14 cellular contexts compared by ENCODE assay signal in the genomic region with DNA sequence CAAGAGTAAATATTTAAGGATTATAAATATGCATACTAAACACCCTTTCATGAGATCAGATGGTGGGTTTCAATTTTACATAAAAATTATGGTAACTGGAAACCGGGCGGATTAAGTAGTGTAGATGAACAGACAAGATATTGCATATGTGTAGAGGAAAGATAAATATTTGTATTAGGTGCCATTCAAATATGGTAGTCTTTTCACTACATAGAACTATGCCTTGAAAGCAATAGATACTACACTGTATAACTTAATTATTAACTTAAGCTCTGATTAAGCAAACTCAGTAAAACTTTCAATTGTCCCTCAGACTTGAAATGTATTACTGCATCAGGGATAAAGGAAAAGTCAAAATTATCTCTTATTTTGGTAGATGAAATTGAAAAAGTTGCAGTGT. TPM values are rescaled to one million over a fixed set of nuclear protein-coding genes. Genes with fewer than 3 reads are reported as not detected.
DNase-seq lines count a peak whose midpoint lies in the region; FAIRE-seq and TF ChIP-seq lines count a peak whose summit lies in the region.
"Had no signal": no experiment of that assay in that cellular context is flagged by ENCODE, and none has a peak within 500 bp of the region (broad histone marks: within the 10 kb centered on the region; RNA-seq: fewer than 3 reads in every experiment).

No MANE protein-coding gene starts in this region.

- intact Hi-C loops in MCF 10A (cut with micrococcal nuclease) (loop anchor here (2.0 to 10.0 kb wide), 2 partner anchors 60 to 538 kb away; no protein-coding TSS in a partner anchor), breast epithelium (cut with DNase I; ENCODE audit: low total_unique reads) (no loop called here), transverse colon (cut with DNase I; ENCODE audit: low total_unique reads) (no loop called here)

- no peak overlapping the region for H3K27ac ChIP-seq in breast epithelium
- peak overlapping the region; percentile 78 for H3K27ac ChIP-seq in muscle layer of colon (ENCODE audit: low read depth, low read length)
- peak overlapping the region; percentile 78 to 96 (median 85) for H3K27ac ChIP-seq in transverse colon

- H3K4me3 ChIP-seq in breast epithelium (peak overlapping the region in 1 of 3 donors; percentile 90), muscle layer of colon (ENCODE audit: low read depth in 1 of 2, low read length in 2 of 2) (no peak overlapping the region), transverse colon (peak overlapping the region in 2 of 4 donors; percentile 47 to 66)

- no peaks in the 10 kb centered on the region for H3K27me3 Mint-ChIP-seq in MCF 10A (ENCODE audit: insufficient read depth, unreplicated experiment)

- peaks cover 7% of the 10 kb centered on the region for H3K36me3 Mint-ChIP-seq in MCF 10A (ENCODE audit: insufficient read depth, unreplicated experiment)

- H3K4me3 Mint-ChIP-seq in MCF 10A (ENCODE audit: unreplicated experiment), result peak overlapping the region; percentile 78

- H3K9ac ChIP-seq in muscle layer of colon (ENCODE audit: low read length), result no peak overlapping the region

- H3K4me1 Mint-ChIP-seq in MCF 10A (ENCODE audit: insufficient read depth, unreplicated experiment), result no peaks in the 10 kb centered on the region

- H3K36me3 ChIP-seq in breast epithelium, result no peaks in the 10 kb centered on the region
- H3K36me3 ChIP-seq in muscle layer of colon (ENCODE audit: insufficient read depth, low read length), result peaks cover 15% of the 10 kb centered on the region
- peaks cover 0 to 5% (median 0%) of the 10 kb centered on the region in 4 donors for H3K36me3 ChIP-seq in transverse colon

- peak; percentile 5 for FAIRE-seq in colon (lab: Jason Lieb, UNC)
- FAIRE-seq: GM18507, TTC549 had no signal

- CTCF ChIA-PET in MCF 10A (lab: Yijun Ruan, JAX), result interaction anchor here (0.6 to 1.7 kb wide), 6 partner anchors 12 to 1525 kb away, joined by 3 to 5 read pairs (median 4); a partner anchor contains a TSS
- CTCF ChIA-PET in HEK293T (lab: Yijun Ruan, JAX), result no interaction called here

- TF ChIP-seq POLR2A in breast epithelium (IDR thresholded peaks at IDR 0.05) (no peak), transverse colon (IDR thresholded peaks at IDR 0.05) (no peak)

- whole genome bisulfite sequencing in transverse colon (ENCODE audit: low coverage in 1 of 2), 2 donors, result 49 to 67% methylated on average over 2 of the region's 2 CpGs

- TF ChIP-seq CTCF in MCF 10A (IDR thresholded peaks at IDR 0.05; ENCODE audit: unreplicated experiment), result no peak
- TF ChIP-seq CTCF in breast epithelium (IDR thresholded peaks at IDR 0.05), result no peak
- no peak for TF ChIP-seq CTCF in transverse colon (IDR thresholded peaks at IDR 0.05)

- no peaks in the 10 kb centered on the region for H3K27me3 ChIP-seq in breast epithelium
- H3K27me3 ChIP-seq in muscle layer of colon (ENCODE audit: control insufficient read depth in 1 of 2, insufficient read depth in 2 of 2, low read length in 2 of 2), result no peaks in the 10 kb centered on the region
- H3K27me3 ChIP-seq in transverse colon, result peaks cover 12% of the 10 kb centered on the region
- H3K27me3 ChIP-seq: thyroid gland had no signal

- in situ Hi-C loops in transverse colon (cut with MboI; ENCODE audit: low pct_ligation_motif_present in 1 of 4, low pct_unique_long_range_greater_than_20kb in 1 of 4, low sequenced_read_pairs in 3 of 4), result loop anchor here in 1 of 4 donors (25.0 kb wide), 1 partner anchor 366 kb away; no protein-coding TSS in a partner anchor

- BruUV-seq in MCF 10A (replicated peaks; lab: Mats Ljungman, UMichigan), result no TSS peak

- H3K9me3 Mint-ChIP-seq in MCF 10A (ENCODE audit: unreplicated experiment), result no peaks in the 10 kb centered on the region

- DNase-seq in MCF 10A (ENCODE audit: unreplicated experiment), result no peak
- no peak for DNase-seq in breast epithelium (ENCODE audit: low spot score in 2 of 2)
- no peak for DNase-seq in transverse colon
- no peak for DNase-seq in HEK293T (ENCODE audit: extremely low spot score)
- DNase-seq in DMS153 treated with DMSO at 0.1 percent for 48 hours (lab: John Stamatoyannopoulos, UW; ENCODE audit: unreplicated experiment), result no peak
- DNase-seq in amniotic stem cell (lab: John Stamatoyannopoulos, UW), result no peak
- DNase-seq: activated CD8-positive, alpha-beta memory T cell treated with anti-CD3 and anti-CD28 coated beads, Interleukin-2, amount 50 U/mL, for 48 hours; effector memory CD4-positive, alpha-beta T cell; NCI-H446; thyroid gland had no signal

- POLR2A ChIA-PET in MCF 10A (lab: Yijun Ruan, JAX), result interaction anchor here (0.8 to 3.0 kb wide), 5 partner anchors 9 to 538 kb away, joined by 3 to 39 read pairs (median 8); a partner anchor contains a TSS
- POLR2A ChIA-PET in HEK293T (lab: Yijun Ruan, JAX), result interaction anchor here (1.3 kb wide), 1 partner anchor 15 kb away, joined by 4 read pairs; no protein-coding TSS in a partner anchor

- no peaks in the 10 kb centered on the region for H3K9me3 ChIP-seq in breast epithelium
- no peaks in the 10 kb centered on the region for H3K9me3 ChIP-seq in muscle layer of colon (ENCODE audit: low read length)
- H3K9me3 ChIP-seq in transverse colon, result no peaks in the 10 kb centered on the region
- H3K9me3 ChIP-seq: thyroid gland had no signal

- TF ChIP-seq EP300 in transverse colon (IDR thresholded peaks at IDR 0.05; ENCODE audit: low read depth), result no peak

- peaks cover 0 to 4% of the 10 kb centered on the region in 2 donors for H3K4me1 ChIP-seq in breast epithelium
- H3K4me1 ChIP-seq in muscle layer of colon (ENCODE audit: insufficient read depth, low read length), result peaks cover 24% of the 10 kb centered on the region
- H3K4me1 ChIP-seq in transverse colon, result peaks cover 7 to 58% (median 45%) of the 10 kb centered on the region in 4 donors

- H3K27ac Mint-ChIP-seq in MCF 10A (ENCODE audit: low read depth, unreplicated experiment), result no peak overlapping the region

TF ChIP-seq in HEK293T, 16 proteins besides CTCF, POLR2A, EP300 and RAD21:
- no peak for TF ChIP-seq BHLHE40 (IDR thresholded peaks at IDR 0.05; ENCODE audit: borderline replicate concordance)
- TF ChIP-seq TARDBP (IDR thresholded peaks at IDR 0.05), result no peak
- no peak for TF ChIP-seq ZNF384 (IDR thresholded peaks at IDR 0.05)
- TF ChIP-seq HDGF (IDR thresholded peaks at IDR 0.05; ENCODE audit: borderline replicate concordance), result no peak

RNA-seq across cellular contexts. Expression of a gene that starts 1.9 kb away (rescaled TPM):
- total RNA-seq in MCF 10A (2022), result 15.7 and 18.1 TPM in 2 replicates
- total RNA-seq in breast epithelium, result 10 to 100 TPM; 14.4 to 18.1 (median 14.5) TPM
- 10 to 100 TPM; 27.8 to 38.5 (median 28.9) TPM for total RNA-seq in transverse colon

RNA-seq across cellular contexts. Expression of a gene that starts 10.0 kb away (rescaled TPM):
- total RNA-seq in MCF 10A (2022) (64.5 and 72.6 TPM in 2 replicates), breast epithelium (100 to 1,000 TPM in 1 of 3 donors, 10 to 100 TPM in 2; 75.7 to 102 (median 76.7) TPM), transverse colon (100 to 1,000 TPM in 1 of 4 donors, 10 to 100 TPM in 3; 29.9 to 103 (median 81.0) TPM)

Comparison
In these comparisons a context has a peak if more than half of its experiments do, and no peak if none do; other contexts are left out.
1. H3K27ac ChIP-seq: peak in muscle layer of colon (single experiment) and transverse colon (4 of 4); none in breast epithelium (0 of 2).